ENCODE assay signal across 16 cellular contexts in the genomic region with DNA sequence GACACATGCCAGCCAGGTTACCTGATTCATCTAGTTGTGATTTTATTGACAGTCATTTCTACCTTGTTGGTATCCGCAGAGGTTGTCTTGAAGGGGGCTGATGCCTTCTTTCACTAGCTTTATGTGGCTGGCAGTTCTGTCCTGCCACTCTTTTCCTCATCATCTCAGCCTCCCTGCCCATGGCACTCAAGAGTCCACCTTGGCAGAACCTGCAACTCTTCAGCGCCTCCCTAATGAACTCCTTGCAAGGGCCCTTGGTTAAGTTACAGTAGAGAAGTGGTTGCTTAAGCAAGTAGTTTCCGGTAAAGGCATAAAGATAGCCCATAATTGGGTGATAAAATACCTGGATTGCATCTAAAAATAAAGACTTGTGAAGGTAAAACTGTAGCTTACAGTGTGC.
DNase-seq lines count a peak whose midpoint lies in the region; ATAC-seq and TF ChIP-seq lines count a peak whose summit lies in the region.
"Had no signal": no experiment of that assay in that cellular context is flagged by ENCODE, and none has a peak within 500 bp of the region (broad histone marks: within the 10 kb centered on the region; RNA-seq: fewer than 3 reads in every experiment).

No MANE protein-coding gene starts in this region.

- no peak overlapping the region for H3K27ac ChIP-seq in lung (ENCODE audit: low read depth in 1 of 2, low read length in 1 of 2)
- H3K27ac ChIP-seq in upper lobe of right lung: no peak overlapping the region
- H3K27ac ChIP-seq in dorsolateral prefrontal cortex: no peak overlapping the region
- no peak overlapping the region for H3K27ac ChIP-seq in effector memory CD4-positive, alpha-beta T cell (ENCODE audit: insufficient read depth, low read length, poor library complexity, severe bottlenecking)
- H3K27ac ChIP-seq: 22Rv1; A549; BLaER1 treated with 17β-estradiol and CSF1 and Interleukin-3, amounts not matched to agents 10 nM and 100 nM; C4-2B had no signal

- TF ChIP-seq CTCF in lung (IDR thresholded peaks at IDR 0.05; ENCODE audit: control extremely low read depth, extremely low read depth) (no peak), upper lobe of right lung (IDR thresholded peaks at IDR 0.05) (no peak), dorsolateral prefrontal cortex (IDR thresholded peaks at IDR 0.05 in 54 of 56, conservative IDR thresholded peaks at IDR 0.05 in 2 of 56; ENCODE audit: low read depth in 1 of 56, partially characterized antibody in 56 of 56) (no peak)

- H3K9me3 ChIP-seq in lung (ENCODE audit: control insufficient read depth in 2 of 2, insufficient read depth in 1 of 2, low read length in 1 of 2) (no peaks in the 10 kb centered on the region), upper lobe of right lung (no peaks in the 10 kb centered on the region)
- H3K9me3 ChIP-seq in effector memory CD4-positive, alpha-beta T cell (ENCODE audit: control insufficient read depth, low read length): no peaks in the 10 kb centered on the region
- H3K9me3 ChIP-seq: A549 had no signal

- H3K4me1 ChIP-seq in lung (ENCODE audit: control insufficient read depth in 2 of 2, insufficient read depth in 2 of 2, low read length in 2 of 2) (peaks cover 0 to 2% of the 10 kb centered on the region in 2 donors), upper lobe of right lung (no peaks in the 10 kb centered on the region)
- H3K4me1 ChIP-seq in effector memory CD4-positive, alpha-beta T cell (ENCODE audit: control insufficient read depth, insufficient read depth, low read length, poor library complexity, severe bottlenecking): no peaks in the 10 kb centered on the region
- H3K4me1 ChIP-seq: A549; BLaER1 treated with 17β-estradiol and CSF1 and Interleukin-3, amounts not matched to agents 10 nM and 100 nM; Caco-2 had no signal

- WGBS in lung, 2 donors: 80 to 94% methylated on average over 3 of the region's 3 CpGs

- ATAC-seq in lung (ENCODE audit: insufficient read depth, low FRiP score) (no peak), upper lobe of right lung (peak; percentile 76)
- ATAC-seq: A549; CD8-positive, alpha-beta T cell had no signal

- H3K27me3 ChIP-seq in lung (ENCODE audit: control insufficient read depth, insufficient read depth) (no peaks in the 10 kb centered on the region), upper lobe of right lung (no peaks in the 10 kb centered on the region), dorsolateral prefrontal cortex (no peaks in the 10 kb centered on the region)
- H3K27me3 ChIP-seq in effector memory CD4-positive, alpha-beta T cell (replicated peaks; ENCODE audit: control insufficient read depth, insufficient read depth, low read length, poor library complexity, severe bottlenecking): no peaks in the 10 kb centered on the region
- H3K27me3 ChIP-seq: BLaER1 treated with 17β-estradiol and CSF1 and Interleukin-3, amounts not matched to agents 10 nM and 100 nM had no signal

- H3K4me3 ChIP-seq in lung: no peak overlapping the region
- no peak overlapping the region for H3K4me3 ChIP-seq in upper lobe of right lung
- no peak overlapping the region for H3K4me3 ChIP-seq in dorsolateral prefrontal cortex
- H3K4me3 ChIP-seq in effector memory CD4-positive, alpha-beta T cell (ENCODE audit: insufficient read depth, low read depth, low read length, poor library complexity, severe bottlenecking): no peak overlapping the region
- H3K4me3 ChIP-seq: A549; BLaER1 treated with 17β-estradiol and CSF1 and Interleukin-3, amounts not matched to agents 10 nM and 100 nM had no signal

- no peaks in the 10 kb centered on the region for H3K36me3 ChIP-seq in lung (ENCODE audit: control insufficient read depth in 2 of 2, insufficient read depth in 2 of 2, low read length in 2 of 2)
- no peaks in the 10 kb centered on the region for H3K36me3 ChIP-seq in upper lobe of right lung
- H3K36me3 ChIP-seq in effector memory CD4-positive, alpha-beta T cell (ENCODE audit: control insufficient read depth, insufficient read depth, low read length): no peaks in the 10 kb centered on the region
- H3K36me3 ChIP-seq: BLaER1 treated with 17β-estradiol and CSF1 and Interleukin-3, amounts not matched to agents 10 nM and 100 nM had no signal

- intact Hi-C loops in upper lobe of right lung (cut with DNase I) (no loop called here), dorsolateral prefrontal cortex (cut with DNase I) (no loop called here)

- DNase-seq in DMS79 treated with DMSO at 0.1 percent for 48 hours (lab: John Stamatoyannopoulos, UW): peak; percentile 20
- DNase-seq in DMS79 (lab: John Stamatoyannopoulos, UW): no peak
- DNase-seq in lung (ENCODE audit: low spot score): peak; percentile 46
- DNase-seq in upper lobe of right lung: no peak
- no peak for DNase-seq in dorsolateral prefrontal cortex
- DNase-seq in effector memory CD4-positive, alpha-beta T cell: no peak
- DNase-seq: AML-193; Caco-2; Calu3; CD4-positive, alpha-beta T cell; CD8-positive, alpha-beta T cell; GF-D8 had no signal

Comparison
In these comparisons a context has a peak if more than half of its experiments do, and no peak if none do; other contexts are left out.
1. DNase-seq: peak in DMS79 treated with DMSO at 0.1 percent for 48 hours (single experiment) and lung (single experiment); none in DMS79 (single experiment), upper lobe of right lung (single experiment), dorsolateral prefrontal cortex (0 of 10) and effector memory CD4-positive, alpha-beta T cell (0 of 3).